In genomic region chr7:79452495-79453265, GRCh38 we compare ENCODE assay signal across 8 cellular contexts.
DNase-seq lines count a peak whose midpoint lies in the region; ATAC-seq and TF ChIP-seq lines count a peak whose summit lies in the region.

No MANE protein-coding gene starts in this region.

- no peaks in the 10 kb centered on the region for H3K27me3 ChIP-seq in layer of hippocampus (ENCODE audit: control insufficient read depth, insufficient read depth, low read length)

- H3K27me3 Mint-ChIP-seq in stimulated activated naive CD8-positive, alpha-beta T cell treated with anti-CD3 and anti-CD28 coated beads, Interleukin-15, amount 100 ng/mL, for 72 hours = peaks cover 58% of the 10 kb centered on the region

- H3K4me3 ChIP-seq in choroid plexus epithelial cell (ENCODE audit: low read depth, low read length) = peak overlapping the region; percentile 88

- no peak for TF ChIP-seq CTCF in choroid plexus epithelial cell (conservative IDR thresholded peaks at IDR 0.05; ENCODE audit: low read depth, low read length)

- peak overlapping the region; percentile 84 to 85 for H3K4me3 Mint-ChIP-seq in stimulated activated naive CD8-positive, alpha-beta T cell treated with anti-CD3 and anti-CD28 coated beads, Interleukin-15, amount 100 ng/mL, for 72 hours

- H3K27ac ChIP-seq in layer of hippocampus (ENCODE audit: low read depth, low read length) = peak overlapping the region; percentile 95

- peaks cover 31% of the 10 kb centered on the region for H3K4me1 Mint-ChIP-seq in stimulated activated naive CD8-positive, alpha-beta T cell treated with anti-CD3 and anti-CD28 coated beads, Interleukin-15, amount 100 ng/mL, for 72 hours

- peak overlapping the region; percentile 52 to 96 for H3K27ac Mint-ChIP-seq in stimulated activated naive CD8-positive, alpha-beta T cell treated with anti-CD3 and anti-CD28 coated beads, Interleukin-15, amount 100 ng/mL, for 72 hours

- ATAC-seq in stimulated activated naive CD8-positive, alpha-beta T cell treated with anti-CD3 and anti-CD28 coated beads, Interleukin-15, amount 100 ng/mL, for 72 hours = peak; percentile 24
- ATAC-seq in GM21786 (IDR thresholded peaks at IDR 0.05; ENCODE audit: unreplicated experiment) (no peak), GM18909 (IDR thresholded peaks at IDR 0.05; ENCODE audit: poor library complexity, unreplicated experiment) (no peak)

- peak; percentile 1 for DNase-seq in stimulated activated CD4-positive, alpha-beta T cell treated with anti-CD3 and anti-CD28 coated beads, Interleukin-15, amount 100 ng/mL, for 24 hours
- DNase-seq in stimulated activated CD4-positive, alpha-beta T cell treated with anti-CD3 and anti-CD28 coated beads, Interleukin-4, amount 100 ng/mL, for 4 hours = no peak
- DNase-seq in choroid plexus epithelial cell (ENCODE audit: low read depth) (peak; percentile 36), COLO668 (lab: John Stamatoyannopoulos, UW; ENCODE audit: unreplicated experiment) (no peak)
- DNase-seq in stimulated activated naive CD8-positive, alpha-beta T cell treated with anti-CD3 and anti-CD28 coated beads, Interleukin-15, amount 100 ng/mL, for 72 hours = peak; percentile 4 to 10

- no peaks in the 10 kb centered on the region for H3K9me3 Mint-ChIP-seq in stimulated activated naive CD8-positive, alpha-beta T cell treated with anti-CD3 and anti-CD28 coated beads, Interleukin-15, amount 100 ng/mL, for 72 hours

Comparison
In these comparisons a context has a peak if more than half of its experiments do, and no peak if none do; other contexts are left out.
1. DNase-seq: peak in stimulated activated CD4-positive, alpha-beta T cell treated with anti-CD3 and anti-CD28 coated beads, Interleukin-15, amount 100 ng/mL, for 24 hours (single experiment), choroid plexus epithelial cell (single experiment) and stimulated activated naive CD8-positive, alpha-beta T cell treated with anti-CD3 and anti-CD28 coated beads, Interleukin-15, amount 100 ng/mL, for 72 hours (2 of 2); none in stimulated activated CD4-positive, alpha-beta T cell treated with anti-CD3 and anti-CD28 coated beads, Interleukin-4, amount 100 ng/mL, for 4 hours (0 of 2) and COLO668 (single experiment).